In genomic region chr2:85914525-85914881, GRCh38 we compare ENCODE assay signal across 17 cellular contexts.
"Had no signal": no experiment of that assay in that cellular context is flagged by ENCODE, and none has a peak within 500 bp of the region (broad histone marks: within the 10 kb centered on the region; RNA-seq: fewer than 3 reads in every experiment).

No MANE protein-coding gene starts in this region.

- H3K9me3 ChIP-seq: ovary, tibial artery, uterus had no signal

- H3K27me3 Mint-ChIP-seq: activated CD8-positive, alpha-beta memory T cell treated with anti-CD3 and anti-CD28 coated beads, Interleukin-2, amount 10 ng/mL, durations not matched to agents 7 days and 5 days; activated naive CD4-positive, alpha-beta T cell treated with anti-CD3 and anti-CD28 coated beads, Interleukin-2, amount 50 U/mL, for 24 hours; activated T-cell treated with anti-CD3 and anti-CD28 coated beads, Interleukin-2, amount 50 U/mL, for 24 hours; stimulated activated naive CD8-positive, alpha-beta T cell treated with anti-CD3 and anti-CD28 coated beads, Interleukin-15, Interleukin-2, amounts not matched to agents 100 ng/mL and 50 ng/mL, for 24 hours had no signal

- H3K27me3 ChIP-seq: ovary, tibial artery, uterus had no signal

- H3K27ac ChIP-seq: ovary, tibial artery had no signal

- H3K27ac Mint-ChIP-seq: activated CD8-positive, alpha-beta memory T cell treated with anti-CD3 and anti-CD28 coated beads, Interleukin-2, amount 10 ng/mL, durations not matched to agents 7 days and 5 days; activated naive CD4-positive, alpha-beta T cell treated with anti-CD3 and anti-CD28 coated beads, Interleukin-2, amount 50 U/mL, for 24 hours; activated T-cell treated with anti-CD3 and anti-CD28 coated beads, Interleukin-2, amount 50 U/mL, for 24 hours; stimulated activated naive CD8-positive, alpha-beta T cell treated with anti-CD3 and anti-CD28 coated beads, Interleukin-15, Interleukin-2, amounts not matched to agents 100 ng/mL and 50 ng/mL, for 24 hours had no signal

- H3K4me1 Mint-ChIP-seq: activated naive CD4-positive, alpha-beta T cell treated with anti-CD3 and anti-CD28 coated beads, Interleukin-2, amount 50 U/mL, for 24 hours; immature natural killer cell had no signal

- H3K36me3 Mint-ChIP-seq: activated CD8-positive, alpha-beta memory T cell treated with anti-CD3 and anti-CD28 coated beads, Interleukin-2, amount 10 ng/mL, durations not matched to agents 7 days and 5 days; activated naive CD4-positive, alpha-beta T cell treated with anti-CD3 and anti-CD28 coated beads, Interleukin-2, amount 50 U/mL, for 24 hours had no signal

- H3K36me3 ChIP-seq: ovary, tibial artery, uterus had no signal

- H3K4me3 Mint-ChIP-seq: activated CD8-positive, alpha-beta memory T cell treated with anti-CD3 and anti-CD28 coated beads, Interleukin-2, amount 10 ng/mL, durations not matched to agents 7 days and 5 days; activated naive CD4-positive, alpha-beta T cell treated with anti-CD3 and anti-CD28 coated beads, Interleukin-2, amount 50 U/mL, for 24 hours; activated T-cell treated with anti-CD3 and anti-CD28 coated beads, Interleukin-2, amount 50 U/mL, for 24 hours; immature natural killer cell; neural crest cell; stimulated activated naive CD8-positive, alpha-beta T cell treated with anti-CD3 and anti-CD28 coated beads, Interleukin-15, Interleukin-2, amounts not matched to agents 100 ng/mL and 50 ng/mL, for 24 hours had no signal

- ATAC-seq: activated CD8-positive, alpha-beta memory T cell treated with anti-CD3 and anti-CD28 coated beads, Interleukin-2, amount 10 ng/mL, durations not matched to agents 7 days and 5 days had no signal

- DNase-seq: activated CD4-positive, alpha-beta T cell treated with anti-CD3 and anti-CD28 coated beads, Interleukin-2, amount 50 U/mL, for 4 hours; activated CD8-positive, alpha-beta memory T cell treated with anti-CD3 and anti-CD28 coated beads, Interleukin-2, amount 10 ng/mL, durations not matched to agents 7 days and 5 days; activated effector memory CD4-positive, alpha-beta T cell treated with Interleukin-2 at 50 U/mL for 16 hours; activated T-cell treated with anti-CD3 and anti-CD28 coated beads, Interleukin-2, amount 50 U/mL, for 24 hours; central memory CD4-positive, alpha-beta T cell; cortex of kidney; effector memory CD4-positive, alpha-beta T cell; immature natural killer cell; mesendoderm; ovary; stimulated activated CD4-positive, alpha-beta T cell treated with anti-CD3 and anti-CD28 coated beads, Interleukin-2, amount 100 ng/mL, for 48 hours; T-helper 2 cell; uterus had no signal

- H3K4me3 ChIP-seq: ovary, tibial artery, uterus had no signal

- H3K9me3 Mint-ChIP-seq: activated naive CD4-positive, alpha-beta T cell treated with anti-CD3 and anti-CD28 coated beads, Interleukin-2, amount 50 U/mL, for 24 hours; activated T-cell treated with anti-CD3 and anti-CD28 coated beads, Interleukin-2, amount 50 U/mL, for 24 hours; stimulated activated naive CD8-positive, alpha-beta T cell treated with anti-CD3 and anti-CD28 coated beads, Interleukin-15, Interleukin-2, amounts not matched to agents 100 ng/mL and 50 ng/mL, for 24 hours had no signal
